ENCODE assay signal across 8 cellular contexts in the genomic region with DNA sequence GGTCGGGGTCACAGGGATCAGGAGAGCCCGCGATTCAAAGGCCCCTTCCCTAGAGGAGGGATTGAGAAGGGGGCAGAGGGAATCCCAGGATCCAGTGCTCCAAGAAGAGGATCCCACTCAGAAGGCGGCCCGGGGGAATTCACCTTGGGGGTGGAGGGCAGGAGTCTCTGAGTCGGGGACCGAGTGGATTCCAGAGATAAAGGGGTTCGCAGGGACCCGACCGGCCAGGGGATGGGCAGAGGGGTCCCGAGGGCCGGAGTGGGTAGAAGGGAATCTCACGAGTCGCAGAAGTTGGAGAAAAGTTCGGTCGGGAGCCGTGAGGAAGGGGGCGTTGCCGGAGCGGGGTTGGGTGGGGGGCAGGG. TPM values are rescaled to one million over a fixed set of nuclear protein-coding genes. Genes with fewer than 3 reads are reported as not detected.
DNase-seq lines count a peak whose midpoint lies in the region; ATAC-seq and FAIRE-seq lines count a peak whose summit lies in the region.

No MANE protein-coding gene starts in this region.

- FAIRE-seq in frontal cortex (lab: Jason Lieb, UNC) = no peak

- H3K9me3 ChIP-seq in Karpas-422 (ENCODE audit: low read length) (no peaks in the 10 kb centered on the region), muscle layer of colon (ENCODE audit: low read length) (no peaks in the 10 kb centered on the region)

- no peak overlapping the region for H2AFZ ChIP-seq in Karpas-422 (ENCODE audit: low read length)

- H3K9me2 ChIP-seq in Karpas-422 (replicated peaks; ENCODE audit: insufficient read depth, low read length) = no peaks in the 10 kb centered on the region

- H3K4me2 ChIP-seq in Karpas-422 (ENCODE audit: low read depth, low read length, poor library complexity, severe bottlenecking) = peak overlapping the region; percentile 99

- no peaks in the 10 kb centered on the region for H4K20me1 ChIP-seq in Karpas-422 (ENCODE audit: insufficient read depth, low read depth, low read length)

- no peaks in the 10 kb centered on the region for H3K36me3 ChIP-seq in Karpas-422 (ENCODE audit: insufficient read depth, low read length)
- peaks cover 21% of the 10 kb centered on the region for H3K36me3 ChIP-seq in muscle layer of colon (ENCODE audit: insufficient read depth, low read length)

- DNase-seq in AG08395 (ENCODE audit: low spot score) (peak; percentile 15), Karpas-422 (no peak), kidney glomerular epithelial cell (lab: John Stamatoyannopoulos, UW) (no peak), SIG-M5 (lab: John Stamatoyannopoulos, UW) (no peak), frontal cortex (ENCODE audit: low spot score in 2 of 2) (no peak)

- H3K4me1 ChIP-seq in Karpas-422 (ENCODE audit: low read length) (peaks cover 67% of the 10 kb centered on the region), muscle layer of colon (ENCODE audit: insufficient read depth, low read length) (peaks cover 18% of the 10 kb centered on the region)

- ATAC-seq in HG03442 (IDR thresholded peaks at IDR 0.05; ENCODE audit: unreplicated experiment) = no peak

- H3K4me3 ChIP-seq in Karpas-422 (ENCODE audit: low read length) (peak overlapping the region; percentile 75), muscle layer of colon (ENCODE audit: low read depth in 1 of 2, low read length in 2 of 2) (peak overlapping the region; percentile 76 to 81)

- H3K27ac ChIP-seq in Karpas-422 (ENCODE audit: low read length) (peak overlapping the region; percentile 84), cingulate gyrus (ENCODE audit: low read depth, low read length) (peak overlapping the region; percentile 47), muscle layer of colon (ENCODE audit: low read depth, low read length) (peak overlapping the region; percentile 91)

- peaks cover 33% of the 10 kb centered on the region for H3K79me2 ChIP-seq in Karpas-422 (ENCODE audit: low read length)

- peak overlapping the region; percentile 94 for H3K9ac ChIP-seq in Karpas-422 (ENCODE audit: low read length)
- H3K9ac ChIP-seq in muscle layer of colon (ENCODE audit: low read length) = peak overlapping the region; percentile 82

- H3K27me3 ChIP-seq in Karpas-422 (ENCODE audit: low read length) (no peaks in the 10 kb centered on the region), muscle layer of colon (ENCODE audit: control insufficient read depth in 1 of 2, insufficient read depth in 2 of 2, low read length in 2 of 2) (no peaks in the 10 kb centered on the region)

RNA-seq across cellular contexts. Expression of a gene that starts 0.3 kb away (rescaled TPM):
- 20.0 and 34.6 TPM in 2 replicates for total RNA-seq in Karpas-422 (2014; rRNA removed; shearing (Covaris generic); ENCODE audit: low replicate concordance)
- 5.3 TPM for total RNA-seq in frontal cortex

RNA-seq across cellular contexts. Expression of a gene that starts 29.2 kb away (rescaled TPM):
- 14.6 and 18.4 TPM in 2 replicates for total RNA-seq in Karpas-422 (2014; rRNA removed; shearing (Covaris generic); ENCODE audit: low replicate concordance)
- 12.6 TPM for total RNA-seq in frontal cortex

RNA-seq across cellular contexts. Expression of a gene that starts 29.6 kb away (rescaled TPM):
- total RNA-seq in Karpas-422 (2014; rRNA removed; shearing (Covaris generic); ENCODE audit: low replicate concordance) = 37.5 and 55.2 TPM in 2 replicates
- 86.4 TPM for total RNA-seq in frontal cortex

RNA-seq across cellular contexts. Expression of a gene that starts 55.7 kb away (rescaled TPM):
- total RNA-seq in Karpas-422 (2014; rRNA removed; shearing (Covaris generic); ENCODE audit: low replicate concordance) = 0.14 and 0.19 TPM in 2 replicates
- 17.5 TPM for total RNA-seq in frontal cortex
